Comparison of ENCODE assay signal across 10 cellular contexts in genomic region chr16:85718153-85718477, GRCh38.
"Had no signal": no experiment of that assay in that cellular context is flagged by ENCODE, and none has a peak within 500 bp of the region (broad histone marks: within the 10 kb centered on the region; RNA-seq: fewer than 3 reads in every experiment).

No MANE protein-coding gene starts in this region.

- H3K27ac Mint-ChIP-seq: activated B cell treated with CpG ODN at 0.5 μM for 24 hours; activated CD4-positive, alpha-beta T cell treated with anti-CD3 and anti-CD28 coated beads, Interleukin-2, amount 10 ng/mL, durations not matched to agents 24 days and 14 days; natural killer cell; T-cell; type B pancreatic cell had no signal

- H3K4me1 Mint-ChIP-seq: natural killer cell had no signal

- H3K36me3 ChIP-seq: gastroesophageal sphincter, sigmoid colon, suprapubic skin had no signal

- H3K4me3 Mint-ChIP-seq: activated B cell treated with CpG ODN at 0.5 μM for 24 hours; activated CD4-positive, alpha-beta T cell treated with anti-CD3 and anti-CD28 coated beads, Interleukin-2, amount 10 ng/mL, durations not matched to agents 24 days and 14 days; natural killer cell; T-cell; type B pancreatic cell had no signal

- H3K27ac ChIP-seq: gastroesophageal sphincter, sigmoid colon, suprapubic skin had no signal

- H3K27me3 ChIP-seq: gastroesophageal sphincter, sigmoid colon, suprapubic skin had no signal

- H3K27me3 Mint-ChIP-seq: activated B cell treated with CpG ODN at 0.5 μM for 24 hours had no signal

- H3K9me3 ChIP-seq: gastroesophageal sphincter, sigmoid colon, suprapubic skin had no signal

- H3K36me3 Mint-ChIP-seq: natural killer cell, T-cell, type B pancreatic cell had no signal

- DNase-seq: cortex of kidney had no signal

- H3K9me3 Mint-ChIP-seq: activated B cell treated with CpG ODN at 0.5 μM for 24 hours; activated CD4-positive, alpha-beta T cell treated with anti-CD3 and anti-CD28 coated beads, Interleukin-2, amount 10 ng/mL, durations not matched to agents 24 days and 14 days; natural killer cell; T-cell; type B pancreatic cell had no signal

- H3K4me3 ChIP-seq: gastroesophageal sphincter, lung, sigmoid colon, suprapubic skin had no signal
